ENCODE assay signal across 1 cellular context in genomic region chr18:54263904-54264336, GRCh38.
TF ChIP-seq lines count a peak whose summit lies in the region.

No MANE protein-coding gene starts in this region.

TF ChIP-seq in HepG2, 621 proteins besides CTCF, POLR2A, EP300 and RAD21:
- TF ChIP-seq MIER2 (CRISPR knock-in tag; IDR thresholded peaks at IDR 0.05) = no peak
- peak; percentile 29; the same call in 1 of the 2 replicates for TF ChIP-seq ZNF362 (CRISPR knock-in tag; IDR thresholded peaks at IDR 0.05; ENCODE audit: borderline replicate concordance)
